In genomic region chr1:150568567-150568966, GRCh38 we compare ENCODE assay signal across 8 cellular contexts. TPM values are rescaled to one million over a fixed set of nuclear protein-coding genes. Genes with fewer than 3 reads are reported as not detected.
DNase-seq lines count a peak whose midpoint lies in the region; ATAC-seq and TF ChIP-seq lines count a peak whose summit lies in the region.

No MANE protein-coding gene starts in this region.

- peak overlapping the region; percentile 40; the same call in 2 of the 3 replicates for H2BK15ac ChIP-seq in IMR-90 (ENCODE audit: low read depth, low read length)

- no peak overlapping the region for H2AK9ac ChIP-seq in IMR-90 (replicated peaks; ENCODE audit: low read depth, low read length, poor library complexity)

- CTCF ChIA-PET in IMR-90 (lab: Yijun Ruan, JAX) = no interaction called here

- POLR2A ChIA-PET in IMR-90 (lab: Charles Lee; ENCODE audit: unreplicated experiment) = interaction anchor here (1.4 to 1.9 kb wide), 2 partner anchors 11 to 51 kb away, joined by 4 to 24 read pairs; partner anchors contain the start of gene MCL1

- in situ Hi-C loops in IMR-90 (cut with MboI; ENCODE audit: low sequenced_read_pairs) = loop anchor here (10.0 kb wide), 1 partner anchor 236 kb away; the partner anchor contains the start of gene CTSK

- intact Hi-C loops in IMR-90 (cut with micrococcal nuclease) = loop anchor here (10.0 kb wide), 1 partner anchor 436 kb away; the partner anchor contains the start of genes MINDY1 and PRUNE1
- intact Hi-C loops in breast epithelium (cut with DNase I; ENCODE audit: low total_unique reads) = no loop called here

- ATAC-seq in IMR-90 (ENCODE audit: low read depth) = peak; percentile 5
- ATAC-seq in HG03039 (IDR thresholded peaks at IDR 0.05; ENCODE audit: unreplicated experiment) = no peak

- no peak overlapping the region for H2AFZ ChIP-seq in IMR-90 (replicated peaks; ENCODE audit: low read length, poor library complexity)

- H3K4me2 ChIP-seq in IMR-90 (ENCODE audit: low read depth, low read length) = peak overlapping the region; percentile 41

- H3K18ac ChIP-seq in IMR-90 (ENCODE audit: low read depth, low read length) = peak overlapping the region; percentile 62

- H3K9me1 ChIP-seq in IMR-90 (ENCODE audit: insufficient read depth, low read length) = peaks cover 21% of the 10 kb centered on the region

- TF ChIP-seq POLR2A in IMR-90 (IDR thresholded peaks at IDR 0.05; ENCODE audit: low read depth, low read length) = peak; percentile 81
- TF ChIP-seq POLR2A in breast epithelium (IDR thresholded peaks at IDR 0.05) = no peak

- peak overlapping the region; percentile 87 for H2BK5ac ChIP-seq in IMR-90 (ENCODE audit: low read depth, low read length, poor library complexity, severe bottlenecking)

- BruUV-seq in IMR-90 (replicated peaks; lab: Mats Ljungman, UMichigan) = no TSS peak

- H3K9me3 ChIP-seq in IMR-90 (ENCODE audit: control insufficient read depth, insufficient read depth, low read length) = no peaks in the 10 kb centered on the region
- no peaks in the 10 kb centered on the region for H3K9me3 ChIP-seq in breast epithelium
- H3K9me3 ChIP-seq in mucosa of stomach (ENCODE audit: control insufficient read depth, low read length) = no peaks in the 10 kb centered on the region

- H4K20me1 ChIP-seq in IMR-90 (ENCODE audit: insufficient read depth, low read length) = peaks cover 73% of the 10 kb centered on the region

- peak overlapping the region; percentile 21; the same call in 1 of the 2 replicates for H4K5ac ChIP-seq in IMR-90 (ENCODE audit: low read depth, low read length)

- H3K4me3 ChIP-seq in IMR-90 (ENCODE audit: insufficient read depth, low read depth, low read length) (no peak overlapping the region), breast epithelium (peak overlapping the region in 2 of 3 donors; percentile 50 to 63), mucosa of stomach (ENCODE audit: low read length) (no peak overlapping the region)

- H4K8ac ChIP-seq in IMR-90 (ENCODE audit: low read depth in 2 of 2, low read length in 2 of 2) = peak overlapping the region; percentile 5 to 38; a peak in 2 of 4 replicates

- no peak for TF ChIP-seq RAD21 in IMR-90 (IDR thresholded peaks at IDR 0.05; ENCODE audit: low read length)

- peak overlapping the region; percentile 11 for H3K14ac ChIP-seq in IMR-90 (replicated peaks; ENCODE audit: low read depth, low read length)

- H3K27ac ChIP-seq in 22Rv1 = peak overlapping the region; percentile 93
- peak overlapping the region; percentile 78; the same call in 1 of the 2 replicates for H3K27ac ChIP-seq in IMR-90 (ENCODE audit: insufficient read depth, low read length)
- H3K27ac ChIP-seq in breast epithelium = peak overlapping the region; percentile 97 to 100

- peak overlapping the region; percentile 59; the same call in 1 of the 2 replicates for H3K56ac ChIP-seq in IMR-90 (ENCODE audit: extremely low read depth, insufficient read depth, low read length)

- TF ChIP-seq CTCF in 22Rv1 (IDR thresholded peaks at IDR 0.05) (no peak), IMR-90 (conservative IDR thresholded peaks at IDR 0.05; ENCODE audit: low read depth, low read length) (no peak), breast epithelium (IDR thresholded peaks at IDR 0.05) (no peak)

- H2BK120ac ChIP-seq in IMR-90 (ENCODE audit: low read depth, low read length) = peak overlapping the region; percentile 44

- peaks cover 30% of the 10 kb centered on the region for H3K4me1 ChIP-seq in IMR-90 (ENCODE audit: control insufficient read depth, insufficient read depth, low read length)
- H3K4me1 ChIP-seq in breast epithelium = peaks cover 30 to 67% of the 10 kb centered on the region in 2 donors
- peaks cover 75% of the 10 kb centered on the region for H3K4me1 ChIP-seq in mucosa of stomach (ENCODE audit: control insufficient read depth, insufficient read depth, low read length)

- DNase-seq in IMR-90 (no peak), breast epithelium (ENCODE audit: low spot score in 2 of 2) (no peak), MV-4-11 (lab: John Stamatoyannopoulos, UW) (no peak), putamen (ENCODE audit: low spot score) (no peak)
- DNase-seq in activated CD8-positive, alpha-beta memory T cell treated with anti-CD3 and anti-CD28 coated beads, Interleukin-2, amount 50 U/mL, for 4 hours = no peak

- no peaks in the 10 kb centered on the region for H3K27me3 ChIP-seq in IMR-90 (ENCODE audit: control insufficient read depth, insufficient read depth, low read length)
- H3K27me3 ChIP-seq in breast epithelium = no peaks in the 10 kb centered on the region
- no peaks in the 10 kb centered on the region for H3K27me3 ChIP-seq in mucosa of stomach (ENCODE audit: control insufficient read depth, insufficient read depth, low read length)

- peaks cover 9 to 72% of the 10 kb centered on the region in 2 experiments; a peak in 3 of 4 replicates for H3K79me1 ChIP-seq in IMR-90 (ENCODE audit: low read depth in 1 of 2, low read length in 2 of 2)

- peak overlapping the region; percentile 29 for H3K4ac ChIP-seq in IMR-90 (ENCODE audit: low read depth, low read length)

- H2BK20ac ChIP-seq in IMR-90 (ENCODE audit: low read depth, low read length) = peak overlapping the region; percentile 16

- peak overlapping the region; percentile 75; the same call in 1 of the 2 replicates for H4K91ac ChIP-seq in IMR-90 (ENCODE audit: insufficient read depth, low read depth, low read length)

- peak overlapping the region; percentile 43 for H3K9ac ChIP-seq in IMR-90 (ENCODE audit: low read depth, low read length)
- peak overlapping the region; percentile 59 for H3K9ac ChIP-seq in mucosa of stomach (ENCODE audit: low read length)

- H3K36me3 ChIP-seq in IMR-90 (ENCODE audit: control insufficient read depth, insufficient read depth, low read length) (peaks cover 20% of the 10 kb centered on the region), breast epithelium (no peaks in the 10 kb centered on the region), mucosa of stomach (ENCODE audit: control insufficient read depth, insufficient read depth, low read length) (peaks cover 12% of the 10 kb centered on the region)

- dilution Hi-C loops in IMR-90 (cut with HindIII; ENCODE audit: low sequenced_read_pairs, unreplicated experiment) = no loop called here

- peak overlapping the region; percentile 36 for H2AK5ac ChIP-seq in IMR-90 (ENCODE audit: low read depth, low read length)

- peak overlapping the region; percentile 32; the same call in 1 of the 2 replicates for H3K23ac ChIP-seq in IMR-90 (ENCODE audit: low read depth, low read length)

TF ChIP-seq in IMR-90, 13 proteins besides CTCF, POLR2A, EP300 and RAD21:
- 0 out of 2 replicates have a peak, but pooled peaks have one; percentile 0 for TF ChIP-seq MAZ (IDR thresholded peaks at IDR 0.05; ENCODE audit: borderline replicate concordance, low read depth, low read length)
- no peak for TF ChIP-seq CHD1 (IDR thresholded peaks at IDR 0.05; ENCODE audit: low read depth, low read length)

RNA-seq across cellular contexts. Expression of gene MCL1, which starts 10.8 kb away (rescaled TPM):
- total RNA-seq in IMR-90 (2012; rRNA removed) (142 and 212 TPM in 2 replicates), breast epithelium (100 to 1,000 TPM; 257 to 535 (median 333) TPM)
- 79.5 and 88.4 TPM in 2 replicates for polyA plus RNA-seq in IMR-90 (2012; rRNA removed)
- polyA plus RNA-seq in IMR-90 (2012; cell fraction: cytosol; rRNA removed) = 32.7 and 42.7 TPM in 2 replicates
- polyA plus RNA-seq in IMR-90 (2012; cell fraction: nucleus; rRNA removed; ENCODE audit: low replicate concordance) = 327 and 737 TPM in 2 replicates

RNA-seq across cellular contexts. Expression of gene ADAMTSL4, which starts 19.4 kb away (rescaled TPM):
- total RNA-seq in IMR-90 (2012; rRNA removed) = 0.54 and 0.56 TPM in 2 replicates
- 11.3 and 12.2 TPM in 2 replicates for polyA plus RNA-seq in IMR-90 (2012; rRNA removed)
- 7.9 and 11.9 TPM in 2 replicates for polyA plus RNA-seq in IMR-90 (2012; cell fraction: cytosol; rRNA removed)
- 44.4 and 63.5 TPM in 2 replicates for polyA plus RNA-seq in IMR-90 (2012; cell fraction: nucleus; rRNA removed; ENCODE audit: low replicate concordance)
- total RNA-seq in breast epithelium = 10 to 100 TPM; 11.3 to 31.8 (median 30.2) TPM

RNA-seq across cellular contexts. Expression of gene FALEC, which starts 53.0 kb away (rescaled TPM):
- total RNA-seq in IMR-90 (2012; rRNA removed) = not detected in 2 replicates
- polyA plus RNA-seq in IMR-90 (2012; rRNA removed) = 0.26 TPM in 1 of 2 replicates, not detected in the other
- polyA plus RNA-seq in IMR-90 (2012; cell fraction: cytosol; rRNA removed) = 0.12 TPM in 1 of 2 replicates, not detected in the other
- polyA plus RNA-seq in IMR-90 (2012; cell fraction: nucleus; rRNA removed; ENCODE audit: low replicate concordance) = not detected in 2 replicates
- total RNA-seq in breast epithelium = 1 to 10 TPM in 1 of 3 donors, not detected in 2; 2.2 TPM

Comparison
In these comparisons a context has a peak if more than half of its experiments do, and no peak if none do; other contexts are left out.
1. H3K4me3 ChIP-seq: peak in breast epithelium (2 of 3); none in IMR-90 (single experiment) and mucosa of stomach (single experiment).
2. Peak in every context shown above with its lines, with median percentiles within 50 percentile points of each other: H3K27ac ChIP-seq.